ENCODE assay signal across 1 cellular context in genomic region chr1:39205781-39206464, GRCh38.
TF ChIP-seq lines count a peak whose summit lies in the region.

No MANE protein-coding gene starts in this region.

TF ChIP-seq in GM12878, 131 proteins besides CTCF, POLR2A, EP300 and RAD21:
- no peak for TF ChIP-seq PRDM15 (CRISPR knock-in tag; IDR thresholded peaks at IDR 0.05)
- TF ChIP-seq FOXM1 (IDR thresholded peaks at IDR 0.05; ENCODE audit: low read depth, low read length) = no peak
- no peak for TF ChIP-seq E2F4 (IDR thresholded peaks at IDR 0.05; ENCODE audit: low read depth, low read length)
- no peak for TF ChIP-seq ZSCAN29 (IDR thresholded peaks at IDR 0.05)
- no peak for TF ChIP-seq ZNF592 (IDR thresholded peaks at IDR 0.05)
- TF ChIP-seq ZZZ3 (IDR thresholded peaks at IDR 0.05; ENCODE audit: control insufficient read depth, insufficient read length, low read depth) = no peak
- TF ChIP-seq ATF7 (IDR thresholded peaks at IDR 0.05; ENCODE audit: low read depth) = no peak
- no peak for TF ChIP-seq MXI1 (IDR thresholded peaks at IDR 0.05; ENCODE audit: low read depth, low read length)
- no peak for TF ChIP-seq TAF1 (IDR thresholded peaks at IDR 0.05; ENCODE audit: borderline replicate concordance, low read depth, low read length)
- no peak for TF ChIP-seq ASH2L (IDR thresholded peaks at IDR 0.05; ENCODE audit: borderline replicate concordance, low read depth)
- TF ChIP-seq TBL1XR1 (IDR thresholded peaks at IDR 0.05; ENCODE audit: low read depth, low read length) = no peak
TF ChIP-seq in GM12878: peak in this region for 0.
